22 cellular contexts compared by ENCODE assay signal in the genomic region with DNA sequence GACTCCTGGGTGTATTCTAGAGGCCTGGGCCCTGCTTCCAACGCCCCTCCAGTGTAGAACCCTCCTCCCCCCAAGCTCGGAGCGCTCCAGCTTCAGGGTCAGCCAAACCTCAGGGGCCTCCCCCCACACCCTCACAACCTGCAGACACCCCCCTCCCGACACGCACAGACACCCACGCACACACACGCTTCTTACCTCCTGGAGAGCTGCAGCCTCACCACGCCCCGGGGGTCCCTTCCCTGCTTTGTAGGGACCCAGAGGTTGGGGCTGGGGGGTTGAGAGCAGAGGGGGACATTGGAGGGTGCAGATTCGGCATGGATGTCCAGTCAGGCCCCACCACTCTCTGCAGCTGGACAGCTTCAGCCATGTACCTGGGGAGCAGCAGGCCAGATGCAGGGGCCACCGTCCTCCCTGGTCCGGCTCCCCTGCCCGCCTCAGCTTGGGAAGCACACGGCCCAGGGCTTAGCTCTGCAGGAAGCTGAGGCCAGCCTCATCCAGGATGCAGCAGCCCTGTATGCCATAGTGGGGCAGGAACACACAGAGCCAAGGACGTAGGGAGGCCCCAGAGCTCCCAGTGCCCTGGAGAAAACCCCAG. TPM values are rescaled to one million over a fixed set of nuclear protein-coding genes. Genes with fewer than 3 reads are reported as not detected.
"Had no signal": no experiment of that assay in that cellular context is flagged by ENCODE, and none has a peak within 500 bp of the region (broad histone marks: within the 10 kb centered on the region; RNA-seq: fewer than 3 reads in every experiment).

No MANE protein-coding gene starts in this region.

- H3K27me3 ChIP-seq: SJSA1 had no signal

- H3K4me3 ChIP-seq: K562, SJSA1 had no signal

- ATAC-seq: activated CD4-positive, alpha-beta T cell treated with anti-CD3 and anti-CD28 coated beads for 36 hours; activated CD8-positive, alpha-beta T cell treated with anti-CD3 and anti-CD28 coated beads for 36 hours; activated T-cell treated with anti-CD3 and anti-CD28 coated beads, Interleukin-2, amount 50 U/mL, for 72 hours; K562 had no signal

- H3K9me3 ChIP-seq: SJSA1 had no signal

- H3K27ac ChIP-seq: SJSA1, WERI-Rb-1 had no signal

- H3K36me3 ChIP-seq: SJSA1, WERI-Rb-1 had no signal

- FAIRE-seq: K562, RCC 7860 had no signal

- H3K4me1 ChIP-seq: SJSA1 had no signal

- DNase-seq: activated CD4-positive, alpha-beta T cell treated with anti-CD3 and anti-CD28 coated beads for 36 hours; activated CD4-positive, alpha-beta T cell treated with anti-CD3 and anti-CD28 coated beads, Interleukin-2, amount 50 U/mL, for 1 hour; activated CD8-positive, alpha-beta memory T cell treated with anti-CD3 and anti-CD28 coated beads, Interleukin-2, amount 50 U/mL, for 4 hours; activated CD8-positive, alpha-beta T cell treated with anti-CD3 and anti-CD28 coated beads for 36 hours; activated gamma-delta T cell treated with Interleukin-2 at 50 U/mL for 16 hours; activated naive CD4-positive, alpha-beta T cell treated with anti-CD3 and anti-CD28 coated beads, Interleukin-2, amount 50 U/mL, for 16 hours; activated T-cell treated with anti-CD3 and anti-CD28 coated beads, Interleukin-2, amount 50 U/mL, for 72 hours; cerebellar nuclear complex; Karpas-422; NCI-H1105 treated with DMSO at 0.1 percent for 48 hours; NCI-H1436 treated with DMSO at 0.1 percent for 48 hours; NCI-H187; NCI-H2081; NCI-H446; NCI-H524; SHP77; T-helper 9 cell; WERI-Rb-1 had no signal

RNA-seq across cellular contexts. Expression of gene ZDHHC19, which starts 13.0 kb away (rescaled TPM):
- total RNA-seq: activated CD4-positive, alpha-beta T cell treated with anti-CD3 and anti-CD28 coated beads for 36 hours; activated CD8-positive, alpha-beta T cell treated with anti-CD3 and anti-CD28 coated beads for 36 hours; activated T-cell treated with anti-CD3 and anti-CD28 coated beads, Interleukin-2, amount 50 U/mL, for 72 hours; activated T-helper 2 cell treated with anti-CD3 and anti-CD28 coated beads, Interferon-gamma antibody, Interleukin-2, Interleukin-4, amounts not matched to agents 10 μg/mL and 5 μg/mL and 100 μg/mL, durations not matched to agents 14 hours and 24 hours and 36 hours; SJSA1 had no signal

RNA-seq across cellular contexts. Expression of gene SLC51A, which starts 18.2 kb away (rescaled TPM):
- total RNA-seq: activated CD4-positive, alpha-beta T cell treated with anti-CD3 and anti-CD28 coated beads for 36 hours; activated CD8-positive, alpha-beta T cell treated with anti-CD3 and anti-CD28 coated beads for 36 hours; activated T-cell treated with anti-CD3 and anti-CD28 coated beads, Interleukin-2, amount 50 U/mL, for 72 hours; activated T-helper 2 cell treated with anti-CD3 and anti-CD28 coated beads, Interferon-gamma antibody, Interleukin-2, Interleukin-4, amounts not matched to agents 10 μg/mL and 5 μg/mL and 100 μg/mL, durations not matched to agents 14 hours and 24 hours and 36 hours; K562; SJSA1 had no signal
